ENCODE assay signal across 12 cellular contexts in the genomic region with DNA sequence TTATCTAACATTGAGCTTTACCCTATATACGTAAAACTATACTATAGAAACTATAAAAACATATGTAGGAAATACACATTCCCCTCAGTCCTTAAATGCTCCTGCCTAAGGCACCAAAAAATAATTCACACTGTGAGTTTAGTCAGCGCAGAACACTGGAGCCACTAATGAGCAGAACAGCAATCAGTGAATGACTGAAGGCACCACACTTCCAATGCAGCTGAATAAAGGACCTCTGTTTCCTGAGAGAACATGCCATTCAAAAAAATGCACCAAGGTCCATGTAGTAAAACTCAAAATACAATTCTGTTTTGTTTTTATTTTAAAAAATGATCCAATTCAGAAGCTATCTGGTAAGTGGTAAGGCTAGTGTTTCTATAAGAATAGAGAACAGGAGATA.
A peak's percentile ranks its signal among the peaks of the same experiment; 100 is the strongest.
DNase-seq lines count a peak whose midpoint lies in the region; TF ChIP-seq lines count a peak whose summit lies in the region.
"Had no signal": no experiment of that assay in that cellular context is flagged by ENCODE, and none has a peak within 500 bp of the region (broad histone marks: within the 10 kb centered on the region; RNA-seq: fewer than 3 reads in every experiment).

No MANE protein-coding gene starts in this region.

- H2AFZ ChIP-seq in hepatocyte (peak overlapping the region; percentile 22), trophoblast cell (ENCODE audit: insufficient read depth, low read length, poor library complexity) (no peak overlapping the region)
- H2AFZ ChIP-seq: GM23248 had no signal

- no peak overlapping the region for H3K9ac ChIP-seq in HUES6 (ENCODE audit: low read length)
- no peak overlapping the region for H3K9ac ChIP-seq in trophoblast cell (ENCODE audit: low read length)
- H3K9ac ChIP-seq: GM23248 had no signal

- no peak for TF ChIP-seq CTCF in hepatocyte (IDR thresholded peaks at IDR 0.05; ENCODE audit: poor library complexity)
- no peak for TF ChIP-seq CTCF in prostate gland (IDR thresholded peaks at IDR 0.05)

- H3K27me3 ChIP-seq in HUES6 (ENCODE audit: control insufficient read depth, insufficient read depth, low read length): no peaks in the 10 kb centered on the region
- no peaks in the 10 kb centered on the region for H3K27me3 ChIP-seq in hepatocyte
- no peaks in the 10 kb centered on the region for H3K27me3 ChIP-seq in trophoblast cell (ENCODE audit: insufficient read depth, low read length)
- no peaks in the 10 kb centered on the region for H3K27me3 ChIP-seq in prostate gland (replicated peaks; ENCODE audit: insufficient read depth)

- no peak for TF ChIP-seq POLR2A in prostate gland (IDR thresholded peaks at IDR 0.05)

- no peak overlapping the region for H2BK12ac ChIP-seq in trophoblast cell (ENCODE audit: low read length)

- no peak overlapping the region for H3K14ac ChIP-seq in trophoblast cell (ENCODE audit: low read length)

- intact Hi-C loops in prostate gland (cut with DNase I): no loop called here

- H3K4me1 ChIP-seq in HUES6 (ENCODE audit: control insufficient read depth, insufficient read depth, low read length): peaks cover 23% of the 10 kb centered on the region
- H3K4me1 ChIP-seq in hepatocyte (ENCODE audit: insufficient read depth): no peaks in the 10 kb centered on the region
- H3K4me1 ChIP-seq in trophoblast cell (ENCODE audit: control insufficient read depth in 1 of 2, insufficient read depth in 2 of 2, low read length in 2 of 2): peaks cover 0 to 2% of the 10 kb centered on the region in 2 experiments
- no peaks in the 10 kb centered on the region for H3K4me1 ChIP-seq in prostate gland (replicated peaks)

- no peak overlapping the region for H3K18ac ChIP-seq in trophoblast cell (ENCODE audit: low read length)

- H2AK5ac ChIP-seq in trophoblast cell (ENCODE audit: low read length): no peak overlapping the region

- no peak overlapping the region for H3K4me3 ChIP-seq in HUES6 (ENCODE audit: low read depth, low read length)
- no peak overlapping the region for H3K4me3 ChIP-seq in hepatocyte
- H3K4me3 ChIP-seq in trophoblast cell (ENCODE audit: low read depth, low read length): no peak overlapping the region
- H3K4me3 ChIP-seq in prostate gland: no peak overlapping the region
- H3K4me3 ChIP-seq: GM12878, GM23248 had no signal

- peak overlapping the region; percentile 14 for H4K91ac ChIP-seq in trophoblast cell (ENCODE audit: low read depth, low read length)

- peak overlapping the region; percentile 27 for H2BK5ac ChIP-seq in trophoblast cell (ENCODE audit: low read depth, low read length, poor library complexity)

- H3K27ac ChIP-seq in HUES6 (ENCODE audit: low read depth, low read length) (peak overlapping the region; percentile 84; the same call in 1 of the 2 replicates), hepatocyte (no peak overlapping the region), trophoblast cell (ENCODE audit: low read depth, low read length) (no peak overlapping the region), prostate gland (no peak overlapping the region)
- H3K27ac ChIP-seq: GM23248, HL-60 had no signal

- DNase-seq in astrocyte of the hippocampus (ENCODE audit: low read depth, low spot score): peak; percentile 3
- DNase-seq in hepatocyte (ENCODE audit: low spot score): no peak
- DNase-seq in trophoblast cell: no peak
- no peak for DNase-seq in prostate gland (ENCODE audit: low spot score)
- no peak for DNase-seq in SW480 (ENCODE audit: low spot score)
- no peak for DNase-seq in NAMALWA (ENCODE audit: low spot score)
- DNase-seq: CD8-positive, alpha-beta memory T cell; DMS53; GM23248 had no signal

- no peaks in the 10 kb centered on the region for H3K9me2 ChIP-seq in hepatocyte (replicated peaks; ENCODE audit: insufficient read depth)

- H4K20me1 ChIP-seq in hepatocyte (ENCODE audit: insufficient read depth, poor library complexity, severe bottlenecking): no peaks in the 10 kb centered on the region

- H3K79me1 ChIP-seq in trophoblast cell (ENCODE audit: low read length): no peaks in the 10 kb centered on the region

- no peak overlapping the region for H3K4ac ChIP-seq in trophoblast cell (ENCODE audit: low read depth, low read length)

- H3K36me3 ChIP-seq in HUES6 (ENCODE audit: control insufficient read depth, insufficient read depth, low read length) (no peaks in the 10 kb centered on the region), hepatocyte (replicated peaks; ENCODE audit: insufficient read depth, low read depth) (no peaks in the 10 kb centered on the region), trophoblast cell (ENCODE audit: control insufficient read depth in 1 of 2, insufficient read depth in 2 of 2, low read length in 2 of 2) (no peaks in the 10 kb centered on the region), prostate gland (no peaks in the 10 kb centered on the region)

- H3K4me2 ChIP-seq in hepatocyte (no peak overlapping the region), trophoblast cell (ENCODE audit: low read length) (no peak overlapping the region)

- H3K9me3 ChIP-seq in HUES6 (ENCODE audit: control insufficient read depth, insufficient read depth, low read depth, low read length) (no peaks in the 10 kb centered on the region), hepatocyte (ENCODE audit: low read depth) (no peaks in the 10 kb centered on the region), trophoblast cell (ENCODE audit: insufficient read depth, low read depth, low read length) (no peaks in the 10 kb centered on the region), prostate gland (no peaks in the 10 kb centered on the region)

- no peak overlapping the region for H4K12ac ChIP-seq in trophoblast cell (ENCODE audit: low read depth, low read length)

- 68% methylated on average over 2 of the region's 2 CpGs for WGBS in hepatocyte (ENCODE audit: low lambda C conversion rate, missing lambda C conversion rate)
- no CpG with 5 or more reads among the region's 2 CpGs for WGBS in trophoblast cell (ENCODE audit: extremely low coverage, insufficient coverage, insufficient read length)
- WGBS in prostate gland: 78% methylated on average over 2 of the region's 2 CpGs

- H3K79me2 ChIP-seq in hepatocyte: no peaks in the 10 kb centered on the region
- H3K79me2 ChIP-seq in trophoblast cell (ENCODE audit: control insufficient read depth, insufficient read depth, low read length, poor library complexity): no peaks in the 10 kb centered on the region

- H2BK120ac ChIP-seq in trophoblast cell (ENCODE audit: insufficient read depth, low read length, poor library complexity): no peak overlapping the region

- H4K8ac ChIP-seq in trophoblast cell (ENCODE audit: low read depth, low read length): no peak overlapping the region

- H3K23ac ChIP-seq in trophoblast cell (ENCODE audit: low read length): no peak overlapping the region
